10 cellular contexts compared by ENCODE assay signal in the genomic region with DNA sequence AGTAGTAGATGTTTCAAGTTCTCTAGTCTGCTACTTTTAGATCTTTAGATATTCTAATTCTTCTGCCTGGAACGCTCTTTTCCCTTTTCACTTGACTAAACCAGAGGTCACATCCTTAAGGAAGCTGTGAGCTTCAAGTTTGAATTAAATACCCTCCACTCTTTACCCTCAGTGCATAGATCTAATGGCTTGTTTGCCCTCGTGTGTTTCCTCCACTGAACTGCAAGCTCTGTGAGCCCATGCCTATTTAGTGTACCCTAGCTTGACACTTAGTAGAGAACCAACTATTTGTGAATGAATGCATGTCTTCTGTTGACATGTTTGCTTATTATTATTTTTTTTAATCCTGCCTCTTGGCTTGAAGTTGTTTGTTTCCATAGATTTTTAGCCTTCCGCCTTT.
DNase-seq lines count a peak whose midpoint lies in the region; ATAC-seq and TF ChIP-seq lines count a peak whose summit lies in the region.
"Had no signal": no experiment of that assay in that cellular context is flagged by ENCODE, and none has a peak within 500 bp of the region (broad histone marks: within the 10 kb centered on the region; RNA-seq: fewer than 3 reads in every experiment).

No MANE protein-coding gene starts in this region.

- DNase-seq in AG09319 (ENCODE audit: extremely low read depth, low read depth) (no peak), OCI-LY7 (ENCODE audit: low spot score) (peak; percentile 32), glomerular endothelial cell (ENCODE audit: extremely low read depth, low read depth, low spot score) (peak; percentile 27), globus pallidus (ENCODE audit: low spot score) (no peak), dedifferentiated amniotic fluid mesenchymal stem cell (ENCODE audit: extremely low spot score) (no peak)
- DNase-seq in activated CD4-positive, alpha-beta memory T cell treated with anti-CD3 and anti-CD28 coated beads for 36 hours = no peak
- DNase-seq: activated CD4-positive, alpha-beta memory T cell treated with anti-CD3 and anti-CD28 coated beads, Interleukin-2, amount 10 ng/mL, durations not matched to agents 7 days and 5 days had no signal

- CTCF ChIA-PET in OCI-LY7 (lab: Charles Lee; ENCODE audit: unreplicated experiment) = no interaction called here
- CTCF ChIA-PET in activated CD4-positive, alpha-beta memory T cell treated with anti-CD3 and anti-CD28 coated beads for 36 hours (lab: Charles Lee) = no interaction called here

- ATAC-seq in GM21390 (IDR thresholded peaks at IDR 0.05; ENCODE audit: unreplicated experiment) (peak; percentile 52), GM18873 (IDR thresholded peaks at IDR 0.05; ENCODE audit: low FRiP score, unreplicated experiment) (no peak)

- no peak overlapping the region for H2AFZ ChIP-seq in OCI-LY7 (ENCODE audit: low read length)

- no peaks in the 10 kb centered on the region for H3K79me2 ChIP-seq in OCI-LY7 (ENCODE audit: insufficient read depth, low read depth, low read length)

- POLR2A ChIA-PET in OCI-LY7 (lab: Charles Lee) = interaction anchor here (1.0 kb wide), 1 partner anchor 14 kb away, joined by 3 read pairs; no protein-coding TSS in a partner anchor
- POLR2A ChIA-PET in activated CD4-positive, alpha-beta memory T cell treated with anti-CD3 and anti-CD28 coated beads for 36 hours (lab: Charles Lee) = no interaction called here

- no peaks in the 10 kb centered on the region for H3K4me1 ChIP-seq in OCI-LY7 (ENCODE audit: insufficient read depth, low read length, poor library complexity, severe bottlenecking)

- H3K9me3 Mint-ChIP-seq in activated CD4-positive, alpha-beta memory T cell treated with anti-CD3 and anti-CD28 coated beads for 36 hours = no peaks in the 10 kb centered on the region
- H3K9me3 Mint-ChIP-seq: activated CD4-positive, alpha-beta memory T cell treated with anti-CD3 and anti-CD28 coated beads, Interleukin-2, amount 10 ng/mL, durations not matched to agents 7 days and 5 days had no signal

- H3K9me2 ChIP-seq in OCI-LY7 (ENCODE audit: insufficient read depth, low read length) = no peaks in the 10 kb centered on the region

- no TSS peak for BruUV-seq in OCI-LY7 (replicated peaks; lab: Mats Ljungman, UMichigan)

- no peaks in the 10 kb centered on the region for H3K9me3 ChIP-seq in OCI-LY7 (ENCODE audit: low read length)

- no peaks in the 10 kb centered on the region for H4K20me1 ChIP-seq in OCI-LY7 (ENCODE audit: insufficient read depth, low read length)

- H3K27ac ChIP-seq in OCI-LY7 (ENCODE audit: low read depth, low read length, poor library complexity, severe bottlenecking) = no peak overlapping the region

- intact Hi-C loops in OCI-LY7 (cut with micrococcal nuclease; ENCODE audit: unreplicated experiment) = loop anchor here (10.0 kb wide), 1 partner anchor 506 kb away; no protein-coding TSS in a partner anchor
- intact Hi-C loops in activated CD4-positive, alpha-beta memory T cell treated with anti-CD3 and anti-CD28 coated beads for 36 hours (cut with micrococcal nuclease) = loop anchor here (5.0 kb wide), 1 partner anchor 508 kb away; no protein-coding TSS in a partner anchor

- no peak overlapping the region for H3K4me2 ChIP-seq in OCI-LY7 (ENCODE audit: low read length)

- H3K36me3 ChIP-seq in OCI-LY7 (ENCODE audit: insufficient read depth, low read length) = peaks cover 14% of the 10 kb centered on the region

- H3K4me3 Mint-ChIP-seq in activated CD4-positive, alpha-beta memory T cell treated with anti-CD3 and anti-CD28 coated beads for 36 hours = no peak overlapping the region
- H3K4me3 Mint-ChIP-seq: activated CD4-positive, alpha-beta memory T cell treated with anti-CD3 and anti-CD28 coated beads, Interleukin-2, amount 10 ng/mL, durations not matched to agents 7 days and 5 days; IgD-negative memory B cell had no signal

- H3K27me3 Mint-ChIP-seq in activated CD4-positive, alpha-beta memory T cell treated with anti-CD3 and anti-CD28 coated beads for 36 hours = no peaks in the 10 kb centered on the region
- H3K27me3 Mint-ChIP-seq: activated CD4-positive, alpha-beta memory T cell treated with anti-CD3 and anti-CD28 coated beads, Interleukin-2, amount 10 ng/mL, durations not matched to agents 7 days and 5 days; IgD-negative memory B cell had no signal

- no peak overlapping the region for H3K4me3 ChIP-seq in OCI-LY7 (ENCODE audit: low read depth, low read length, poor library complexity, severe bottlenecking)

- H3K36me3 Mint-ChIP-seq in activated CD4-positive, alpha-beta memory T cell treated with anti-CD3 and anti-CD28 coated beads for 36 hours = peaks cover 5% of the 10 kb centered on the region

- TF ChIP-seq CTCF in AG09319 (IDR thresholded peaks at IDR 0.05; ENCODE audit: low read depth, low read length) (peak; percentile 21), OCI-LY7 (conservative IDR thresholded peaks at IDR 0.05; ENCODE audit: low read length) (peak; percentile 58)

- H3K27ac Mint-ChIP-seq in activated CD4-positive, alpha-beta memory T cell treated with anti-CD3 and anti-CD28 coated beads for 36 hours = no peak overlapping the region
- H3K27ac Mint-ChIP-seq: activated CD4-positive, alpha-beta memory T cell treated with anti-CD3 and anti-CD28 coated beads, Interleukin-2, amount 10 ng/mL, durations not matched to agents 7 days and 5 days had no signal

- no peaks in the 10 kb centered on the region for H3K4me1 Mint-ChIP-seq in activated CD4-positive, alpha-beta memory T cell treated with anti-CD3 and anti-CD28 coated beads for 36 hours (ENCODE audit: low read depth)
- H3K4me1 Mint-ChIP-seq: activated CD4-positive, alpha-beta memory T cell treated with anti-CD3 and anti-CD28 coated beads, Interleukin-2, amount 10 ng/mL, durations not matched to agents 7 days and 5 days had no signal

Comparison
In these comparisons a context has a peak if more than half of its experiments do, and no peak if none do; other contexts are left out.
1. DNase-seq: peak in OCI-LY7 (single experiment) and glomerular endothelial cell (single experiment); none in AG09319 (single experiment), globus pallidus (single experiment), activated CD4-positive, alpha-beta memory T cell treated with anti-CD3 and anti-CD28 coated beads for 36 hours (single experiment) and dedifferentiated amniotic fluid mesenchymal stem cell (single experiment).